9 cellular contexts compared by ENCODE assay signal in the genomic region with DNA sequence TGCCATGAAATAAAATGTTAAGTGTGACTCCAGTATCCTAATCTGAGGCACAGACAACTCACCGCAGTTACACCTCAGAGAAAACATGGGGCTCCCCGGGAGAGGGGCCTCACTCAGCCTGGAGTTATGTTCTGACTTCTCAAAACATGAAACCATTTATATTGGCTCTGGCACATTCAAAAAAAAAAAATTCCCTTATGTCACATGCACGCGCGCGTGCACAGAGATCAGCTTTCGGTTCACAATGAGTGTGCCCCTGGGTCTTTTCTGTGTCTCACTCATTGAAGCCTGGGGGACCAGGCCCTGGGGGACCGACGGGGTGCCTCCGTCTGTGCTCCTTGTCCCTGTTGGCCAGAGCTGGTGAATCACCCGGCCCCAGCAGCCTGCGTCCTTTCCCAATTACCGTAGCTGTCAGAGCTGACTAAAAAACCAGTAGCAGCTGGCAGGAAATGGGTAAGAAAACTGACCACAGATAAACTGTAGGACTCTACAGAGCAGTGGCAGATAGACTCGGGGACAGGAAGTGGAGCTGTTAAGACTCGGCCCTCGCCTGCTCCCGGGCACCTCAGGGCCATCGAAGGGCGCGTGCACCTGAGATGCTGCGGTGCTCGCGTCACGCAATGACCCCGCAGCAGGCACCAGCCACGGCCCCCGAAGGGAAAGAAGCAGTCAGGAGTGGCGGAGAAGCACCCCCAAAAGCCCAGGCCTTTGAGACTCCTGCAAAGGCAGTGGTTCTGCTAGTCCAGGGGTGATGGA.
DNase-seq lines count a peak whose midpoint lies in the region; ATAC-seq and TF ChIP-seq lines count a peak whose summit lies in the region.
"Had no signal": no experiment of that assay in that cellular context is flagged by ENCODE, and none has a peak within 500 bp of the region (broad histone marks: within the 10 kb centered on the region; RNA-seq: fewer than 3 reads in every experiment).

No MANE protein-coding gene starts in this region.

- H3K27ac ChIP-seq in layer of hippocampus (ENCODE audit: low read depth, low read length), result peak overlapping the region; percentile 4

- DNase-seq in AG09319 (ENCODE audit: extremely low read depth, low read depth), result peak; percentile 24
- DNase-seq in SHP77 (lab: John Stamatoyannopoulos, UW), result peak; percentile 86 to 95
- DNase-seq in activated naive CD4-positive, alpha-beta T cell treated with anti-CD3 and anti-CD28 coated beads, Interleukin-2, amount 50 U/mL, for 72 hours (ENCODE audit: low spot score in 2 of 2), result peak; percentile 75 to 93
- DNase-seq in stimulated activated CD8-positive, alpha-beta memory T cell treated with anti-CD3 and anti-CD28 coated beads, Interleukin-15, amount 100 ng/mL, for 48 hours (ENCODE audit: low read depth in 2 of 2), result peak; percentile 76 to 83
- no peak for DNase-seq in NCI-H748 treated with DMSO at 0.1 percent for 48 hours (lab: John Stamatoyannopoulos, UW)

- no peaks in the 10 kb centered on the region for H3K36me3 Mint-ChIP-seq in activated naive CD4-positive, alpha-beta T cell treated with anti-CD3 and anti-CD28 coated beads, Interleukin-2, amount 50 U/mL, for 72 hours

- no peaks in the 10 kb centered on the region for H3K27me3 ChIP-seq in layer of hippocampus (ENCODE audit: control insufficient read depth, insufficient read depth, low read length)

- TF ChIP-seq CTCF in AG09319 (IDR thresholded peaks at IDR 0.05; ENCODE audit: low read depth, low read length), result no peak

- ATAC-seq in GM19023 (IDR thresholded peaks at IDR 0.05; ENCODE audit: unreplicated experiment) (peak; percentile 74), HG03103 (IDR thresholded peaks at IDR 0.05; ENCODE audit: low read depth, unreplicated experiment) (peak; percentile 62)
- peak; percentile 76 to 82 for ATAC-seq in activated naive CD4-positive, alpha-beta T cell treated with anti-CD3 and anti-CD28 coated beads, Interleukin-2, amount 50 U/mL, for 72 hours
- ATAC-seq: HCT116 had no signal

- H3K27ac Mint-ChIP-seq in activated naive CD4-positive, alpha-beta T cell treated with anti-CD3 and anti-CD28 coated beads, Interleukin-2, amount 50 U/mL, for 72 hours, result peak overlapping the region; percentile 99

- H3K9me3 Mint-ChIP-seq in activated naive CD4-positive, alpha-beta T cell treated with anti-CD3 and anti-CD28 coated beads, Interleukin-2, amount 50 U/mL, for 72 hours, result no peaks in the 10 kb centered on the region
